Comparison of ENCODE assay signal across 8 cellular contexts in genomic region chr9:16133556-16134227, GRCh38.
DNase-seq lines count a peak whose midpoint lies in the region; ATAC-seq and TF ChIP-seq lines count a peak whose summit lies in the region.

No MANE protein-coding gene starts in this region.

- H4K20me1 ChIP-seq in GM23338 (replicated peaks; ENCODE audit: insufficient read depth), result no peaks in the 10 kb centered on the region

- H3K4me2 ChIP-seq in GM23338, result no peak overlapping the region
- H3K4me2 ChIP-seq in trophoblast cell (ENCODE audit: low read length), result no peak overlapping the region

- H3K79me2 ChIP-seq in GM23338 (replicated peaks; ENCODE audit: insufficient read depth) (no peaks in the 10 kb centered on the region), trophoblast cell (ENCODE audit: control insufficient read depth, insufficient read depth, low read length, poor library complexity) (no peaks in the 10 kb centered on the region)

- H3K36me3 Mint-ChIP-seq in GM23338 (ENCODE audit: low read depth), result no peaks in the 10 kb centered on the region; the same call in 2 of the 3 replicates

- no peak overlapping the region for H2BK12ac ChIP-seq in trophoblast cell (ENCODE audit: low read length)

- TF ChIP-seq CTCF in A673 (conservative IDR thresholded peaks at IDR 0.05; ENCODE audit: low read depth, low read length) (peak; percentile 69), GM23338 (conservative IDR thresholded peaks at IDR 0.05; ENCODE audit: low read depth in 2 of 2) (peak; percentile 83 to 87), fibroblast of villous mesenchyme (IDR thresholded peaks at IDR 0.05; ENCODE audit: insufficient read depth, low read depth, low read length) (peak; percentile 67)

- no peak overlapping the region for H3K4ac ChIP-seq in trophoblast cell (ENCODE audit: low read depth, low read length)

- no peak overlapping the region for H4K12ac ChIP-seq in trophoblast cell (ENCODE audit: low read depth, low read length)

- H2AFZ ChIP-seq in GM23338, result peak overlapping the region; percentile 83; the same call in 1 of the 2 replicates
- H2AFZ ChIP-seq in trophoblast cell (ENCODE audit: insufficient read depth, low read length, poor library complexity), result no peak overlapping the region

- H3K18ac ChIP-seq in trophoblast cell (ENCODE audit: low read length), result no peak overlapping the region

- H2AK5ac ChIP-seq in trophoblast cell (ENCODE audit: low read length), result no peak overlapping the region

- no CpG with 5 or more reads among the region's 19 CpGs for WGBS in trophoblast cell (ENCODE audit: extremely low coverage, insufficient coverage, insufficient read length)

- CTCF ChIA-PET in A673 (lab: Charles Lee), result interaction anchor here (0.5 kb wide), 1 partner anchor 241 kb away, joined by 3 read pairs; no protein-coding TSS in a partner anchor

- no peak overlapping the region for H4K91ac ChIP-seq in trophoblast cell (ENCODE audit: low read depth, low read length)

- H4K8ac ChIP-seq in trophoblast cell (ENCODE audit: low read depth, low read length), result no peak overlapping the region

- H3K4me1 ChIP-seq in A673 (ENCODE audit: insufficient read depth, low read length, poor library complexity, severe bottlenecking) (peaks cover 12% of the 10 kb centered on the region), GM23338 (ENCODE audit: insufficient read depth) (no peaks in the 10 kb centered on the region), trophoblast cell (ENCODE audit: control insufficient read depth in 1 of 2, insufficient read depth in 2 of 2, low read length in 2 of 2) (peaks cover 5 to 9% of the 10 kb centered on the region in 2 experiments)

- H3K14ac ChIP-seq in trophoblast cell (ENCODE audit: low read length), result no peak overlapping the region

- H3K27me3 ChIP-seq in A673 (replicated peaks; ENCODE audit: insufficient read depth, low read depth, low read length, poor library complexity), result no peaks in the 10 kb centered on the region
- no peaks in the 10 kb centered on the region for H3K27me3 ChIP-seq in GM23338 (ENCODE audit: insufficient read depth)
- H3K27me3 ChIP-seq in trophoblast cell (ENCODE audit: insufficient read depth, low read length), result no peaks in the 10 kb centered on the region

- H2BK120ac ChIP-seq in trophoblast cell (ENCODE audit: insufficient read depth, low read length, poor library complexity), result no peak overlapping the region

- intact Hi-C loops in A673 (cut with micrococcal nuclease; ENCODE audit: unreplicated experiment), result loop anchor here (5.0 kb wide), 1 partner anchor 261 kb away; no protein-coding TSS in a partner anchor

- H3K9me3 Mint-ChIP-seq in GM23338, result peaks cover 12% of the 10 kb centered on the region

- H3K9me2 ChIP-seq in GM23338 (ENCODE audit: insufficient read depth), result no peaks in the 10 kb centered on the region

- H3K79me1 ChIP-seq in trophoblast cell (ENCODE audit: low read length), result no peaks in the 10 kb centered on the region

- H3F3A ChIP-seq in GM23338 (replicated peaks; ENCODE audit: low read depth), result no peaks in the 10 kb centered on the region

- no peak overlapping the region for H3K4me3 Mint-ChIP-seq in GM23338

- peaks cover 7% of the 10 kb centered on the region for H3K27me3 Mint-ChIP-seq in GM23338 (ENCODE audit: insufficient read depth, low read depth, poor library complexity)

- no peak overlapping the region for H3K23ac ChIP-seq in trophoblast cell (ENCODE audit: low read length)

- H3K9ac ChIP-seq in trophoblast cell (ENCODE audit: low read length), result no peak overlapping the region

- POLR2A ChIA-PET in A673 (lab: Charles Lee; ENCODE audit: low non-redundant PET), result no interaction called here

- H3K27ac Mint-ChIP-seq in GM23338, result no peak overlapping the region

- H3K36me3 ChIP-seq in A673 (ENCODE audit: insufficient read depth, low read length, poor library complexity, severe bottlenecking) (peaks cover 2% of the 10 kb centered on the region), GM23338 (ENCODE audit: insufficient read depth) (no peaks in the 10 kb centered on the region), trophoblast cell (ENCODE audit: control insufficient read depth in 1 of 2, insufficient read depth in 2 of 2, low read length in 2 of 2) (no peaks in the 10 kb centered on the region)

- no peak overlapping the region for H2BK5ac ChIP-seq in trophoblast cell (ENCODE audit: low read depth, low read length, poor library complexity)

- BruUV-seq in A673 (replicated peaks; lab: Mats Ljungman, UMichigan), result no TSS peak

- DNase-seq in A673 (ENCODE audit: low spot score) (peak; percentile 79), GDM1 (lab: John Stamatoyannopoulos, UW) (peak; percentile 47), GM23338 (ENCODE audit: low spot score) (peak; percentile 95), KG1 (lab: John Stamatoyannopoulos, UW) (peak; percentile 70), SKM-1 (lab: John Stamatoyannopoulos, UW; ENCODE audit: unreplicated experiment) (peak; percentile 50), fibroblast of villous mesenchyme (ENCODE audit: low read depth) (peak; percentile 73), trophoblast cell (peak; percentile 78 to 94), activated gamma-delta T cell (lab: John Stamatoyannopoulos, UW) (no peak)

- ATAC-seq in GM23338, result peak; percentile 95

- no peak overlapping the region for H3K4me3 ChIP-seq in A673 (ENCODE audit: low read depth, low read length, poor library complexity, severe bottlenecking)
- H3K4me3 ChIP-seq in GM23338, result no peak overlapping the region
- no peak overlapping the region for H3K4me3 ChIP-seq in fibroblast of villous mesenchyme (ENCODE audit: low read depth, low read length)
- H3K4me3 ChIP-seq in trophoblast cell (ENCODE audit: low read depth, low read length), result no peak overlapping the region

- H3K9me3 ChIP-seq in A673 (ENCODE audit: low read depth, low read length, poor library complexity, severe bottlenecking) (no peaks in the 10 kb centered on the region), trophoblast cell (ENCODE audit: insufficient read depth, low read depth, low read length) (no peaks in the 10 kb centered on the region)

- H3K27ac ChIP-seq in A673 (ENCODE audit: low read depth, low read length, poor library complexity, severe bottlenecking), result no peak overlapping the region
- no peak overlapping the region for H3K27ac ChIP-seq in GM23338 (ENCODE audit: low read depth)
- H3K27ac ChIP-seq in trophoblast cell (ENCODE audit: low read depth, low read length), result no peak overlapping the region

- peaks cover 6% of the 10 kb centered on the region; the same call in 2 of the 3 replicates for H3K4me1 Mint-ChIP-seq in GM23338

TF ChIP-seq in GM23338, 12 proteins besides CTCF, POLR2A, EP300 and RAD21 (continues in another document):
- TF ChIP-seq EZH2phosphoT487 (IDR thresholded peaks at IDR 0.05; ENCODE audit: unreplicated experiment) (no peak), NANOG (IDR thresholded peaks at IDR 0.05; ENCODE audit: borderline replicate concordance) (no peak)
- TF ChIP-seq, protein P1, sequence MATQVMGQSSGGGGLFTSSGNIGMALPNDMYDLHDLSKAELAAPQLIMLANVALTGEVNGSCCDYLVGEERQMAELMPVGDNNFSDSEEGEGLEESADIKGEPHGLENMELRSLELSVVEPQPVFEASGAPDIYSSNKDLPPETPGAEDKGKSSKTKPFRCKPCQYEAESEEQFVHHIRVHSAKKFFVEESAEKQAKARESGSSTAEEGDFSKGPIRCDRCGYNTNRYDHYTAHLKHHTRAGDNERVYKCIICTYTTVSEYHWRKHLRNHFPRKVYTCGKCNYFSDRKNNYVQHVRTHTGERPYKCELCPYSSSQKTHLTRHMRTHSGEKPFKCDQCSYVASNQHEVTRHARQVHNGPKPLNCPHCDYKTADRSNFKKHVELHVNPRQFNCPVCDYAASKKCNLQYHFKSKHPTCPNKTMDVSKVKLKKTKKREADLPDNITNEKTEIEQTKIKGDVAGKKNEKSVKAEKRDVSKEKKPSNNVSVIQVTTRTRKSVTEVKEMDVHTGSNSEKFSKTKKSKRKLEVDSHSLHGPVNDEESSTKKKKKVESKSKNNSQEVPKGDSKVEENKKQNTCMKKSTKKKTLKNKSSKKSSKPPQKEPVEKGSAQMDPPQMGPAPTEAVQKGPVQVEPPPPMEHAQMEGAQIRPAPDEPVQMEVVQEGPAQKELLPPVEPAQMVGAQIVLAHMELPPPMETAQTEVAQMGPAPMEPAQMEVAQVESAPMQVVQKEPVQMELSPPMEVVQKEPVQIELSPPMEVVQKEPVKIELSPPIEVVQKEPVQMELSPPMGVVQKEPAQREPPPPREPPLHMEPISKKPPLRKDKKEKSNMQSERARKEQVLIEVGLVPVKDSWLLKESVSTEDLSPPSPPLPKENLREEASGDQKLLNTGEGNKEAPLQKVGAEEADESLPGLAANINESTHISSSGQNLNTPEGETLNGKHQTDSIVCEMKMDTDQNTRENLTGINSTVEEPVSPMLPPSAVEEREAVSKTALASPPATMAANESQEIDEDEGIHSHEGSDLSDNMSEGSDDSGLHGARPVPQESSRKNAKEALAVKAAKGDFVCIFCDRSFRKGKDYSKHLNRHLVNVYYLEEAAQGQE (IDR thresholded peaks at IDR 0.05; ENCODE audit: unreplicated experiment), result no peak
